ENCODE assay signal across 19 cellular contexts in the genomic region with DNA sequence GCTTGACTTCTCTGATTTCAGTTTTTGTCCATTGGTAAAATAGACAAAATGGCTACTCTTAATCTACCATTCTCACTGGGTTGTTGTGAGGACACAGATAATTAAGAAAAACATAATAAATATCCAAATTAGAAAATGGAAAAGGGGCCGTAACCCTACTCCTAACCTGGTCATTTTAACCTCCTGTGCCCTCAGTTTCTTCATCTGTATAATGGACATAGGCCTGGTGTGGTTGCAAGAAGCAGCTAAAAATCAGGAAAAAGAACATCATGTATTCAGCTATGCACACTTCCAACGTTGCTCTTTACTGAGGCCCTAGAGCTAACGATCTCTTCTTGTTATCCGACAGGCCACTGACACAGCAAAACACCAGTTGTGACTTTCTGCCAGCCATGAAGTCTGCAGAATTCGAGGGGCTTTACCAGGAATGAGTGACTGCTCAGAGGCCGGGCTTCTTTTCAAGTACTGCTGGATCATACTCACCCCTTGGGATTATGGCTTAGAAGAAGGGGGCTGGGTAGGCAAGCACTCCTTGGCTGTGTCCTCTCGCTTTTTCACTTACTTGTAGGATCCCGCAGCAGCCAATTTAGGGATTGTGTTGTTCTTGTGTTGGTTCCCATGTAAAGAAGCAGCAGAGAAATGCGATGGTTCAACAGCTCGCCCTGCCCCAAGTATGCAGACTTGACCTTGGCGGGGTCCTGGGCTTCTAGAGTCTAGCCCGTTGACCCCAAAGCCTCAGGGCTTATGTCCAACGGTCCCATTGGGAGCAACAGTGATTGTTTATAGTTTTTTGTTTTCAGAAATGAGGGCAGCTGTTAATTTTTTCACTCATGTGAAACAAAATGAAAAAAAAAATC. TPM values are rescaled to one million over a fixed set of nuclear protein-coding genes. Genes with fewer than 3 reads are reported as not detected.
A peak's percentile ranks its signal among the peaks of the same experiment; 100 is the strongest.
DNase-seq lines count a peak whose midpoint lies in the region; ATAC-seq and TF ChIP-seq lines count a peak whose summit lies in the region.
"Had no signal": no experiment of that assay in that cellular context is flagged by ENCODE, and none has a peak within 500 bp of the region (broad histone marks: within the 10 kb centered on the region; RNA-seq: fewer than 3 reads in every experiment).

No MANE protein-coding gene starts in this region.

- TF ChIP-seq CTCF in ascending aorta (IDR thresholded peaks at IDR 0.05) (no peak), left lung (IDR thresholded peaks at IDR 0.05) (no peak)

- intact Hi-C loops in ascending aorta (cut with DNase I) (no loop called here), Right ventricle myocardium superior (cut with DNase I) (no loop called here), left lung (cut with DNase I) (no loop called here), aorta (cut with DNase I) (no loop called here)

- peaks cover 50 to 61% of the 10 kb centered on the region in 2 donors for H3K36me3 ChIP-seq in ascending aorta
- peaks cover 0 to 67% of the 10 kb centered on the region in 2 donors for H3K36me3 ChIP-seq in left lung
- peaks cover 3 to 7% of the 10 kb centered on the region in 2 donors for H3K36me3 ChIP-seq in aorta (ENCODE audit: control insufficient read depth in 1 of 2, insufficient read depth in 2 of 2, low read length in 1 of 2)

- H3K9me3 ChIP-seq in ascending aorta (no peaks in the 10 kb centered on the region), left lung (no peaks in the 10 kb centered on the region), aorta (ENCODE audit: control insufficient read depth, low read length) (no peaks in the 10 kb centered on the region)

- DNase-seq in ascending aorta (ENCODE audit: low spot score in 2 of 2), result peak in 1 of 2 donors; percentile 16
- peak; percentile 45 for DNase-seq in Right ventricle myocardium superior
- DNase-seq in left lung, result no peak
- DNase-seq in aorta, result peak in 1 of 2 donors; percentile 57
- DNase-seq in NCI-H2196 (lab: John Stamatoyannopoulos, UW; ENCODE audit: unreplicated experiment), result no peak
- DNase-seq: ACHN; DMS79 treated with DMSO at 0.1 percent for 48 hours; H7; HFFc6; NCI-H1105 treated with DMSO at 0.1 percent for 48 hours; NCI-H1694; NCI-H2081 treated with DMSO at 0.1 percent for 48 hours; NK-92 treated with Interleukin-12 subunit alpha and Interleukin-12 subunit beta, amount 100 ng/mL, for 24 hours; SIG-M5 had no signal

- 11 to 14% methylated on average over 13 of the region's 13 CpGs for WGBS in aorta, 2 donors

- H3K4me1 ChIP-seq in ascending aorta, result peaks cover 0 to 18% of the 10 kb centered on the region in 2 donors
- no peaks in the 10 kb centered on the region for H3K4me1 ChIP-seq in left lung
- peaks cover 1 to 3% of the 10 kb centered on the region in 2 donors for H3K4me1 ChIP-seq in aorta (ENCODE audit: control insufficient read depth in 1 of 2, insufficient read depth in 2 of 2, low read length in 2 of 2)

- peak overlapping the region in 1 of 2 donors; percentile 21 for H3K4me3 ChIP-seq in ascending aorta
- no peak overlapping the region for H3K4me3 ChIP-seq in left lung
- no peak overlapping the region for H3K4me3 ChIP-seq in aorta (ENCODE audit: low read length in 2 of 2)

- H3K27ac ChIP-seq in ascending aorta, result peak overlapping the region; percentile 77
- no peak overlapping the region for H3K27ac ChIP-seq in left lung
- H3K27ac ChIP-seq in aorta (ENCODE audit: low read depth in 1 of 2, low read length in 2 of 2), result peak overlapping the region; percentile 17 to 89

- H3K27me3 ChIP-seq in ascending aorta (no peaks in the 10 kb centered on the region), left lung (no peaks in the 10 kb centered on the region), aorta (ENCODE audit: control insufficient read depth in 1 of 2, insufficient read depth in 2 of 2, low read length in 1 of 2) (no peaks in the 10 kb centered on the region)

- ATAC-seq in Right ventricle myocardium superior (ENCODE audit: poor library complexity) (peak; percentile 76), left lung (peak; percentile 16), aorta (ENCODE audit: low FRiP score) (peak; percentile 88), HG03439 (IDR thresholded peaks at IDR 0.05; ENCODE audit: unreplicated experiment) (no peak), HG03045 (IDR thresholded peaks at IDR 0.05; ENCODE audit: unreplicated experiment) (no peak)
- ATAC-seq: SK-N-SH treated with all-trans-retinoic acid at 6 μM for 48 hours had no signal

RNA-seq across cellular contexts. Expression of a gene that starts 20.9 kb away (rescaled TPM):
- 23.5 TPM for total RNA-seq in ascending aorta
- total RNA-seq in Right ventricle myocardium superior, result 148 TPM
- 10 to 100 TPM; 27.9 to 36.9 TPM for total RNA-seq in left lung
- 10 to 100 TPM; 42.8 to 55.5 TPM for total RNA-seq in aorta
- 10 to 100 TPM; 57.1 to 62.5 TPM for polyA plus RNA-seq in aorta

RNA-seq across cellular contexts. Expression of a gene that starts 28.7 kb away (rescaled TPM):
- total RNA-seq in ascending aorta (0.32 TPM), Right ventricle myocardium superior (0.89 TPM), left lung (1 to 10 TPM in 1 of 2 donors, not detected in 1; 6.4 TPM), aorta (not detected)
- polyA plus RNA-seq in aorta, result not detected
- total RNA-seq: HFFc6 had no signal
- polyA plus RNA-seq: CD14-positive monocyte had no signal

RNA-seq across cellular contexts. Expression of a gene that starts 32.0 kb away (rescaled TPM):
- total RNA-seq in ascending aorta (not detected), Right ventricle myocardium superior (not detected), left lung (not detected), aorta (not detected)
- polyA plus RNA-seq in aorta, result not detected
- total RNA-seq: H7, HFFc6, NCI-H460 had no signal
- polyA plus RNA-seq: CD14-positive monocyte had no signal

RNA-seq across cellular contexts. Expression of a gene that starts 54.1 kb away (rescaled TPM):
- total RNA-seq in ascending aorta (not detected), Right ventricle myocardium superior (not detected), left lung (not detected), aorta (not detected)
- 1 to 10 TPM in 1 of 2 donors, under 1 TPM in 1; 0.08 to 6.9 TPM for polyA plus RNA-seq in aorta
- total RNA-seq: H7, HFFc6, NCI-H460 had no signal
- polyA plus RNA-seq: CD14-positive monocyte had no signal

Comparison
In these comparisons a context has a peak if more than half of its experiments do, and no peak if none do; other contexts are left out.
1. H3K27ac ChIP-seq: peak in ascending aorta (2 of 2) and aorta (2 of 2); none in left lung (0 of 2).
2. ATAC-seq: peak in Right ventricle myocardium superior (single experiment), left lung (single experiment) and aorta (single experiment); none in HG03439 (single experiment) and HG03045 (single experiment).